Comparison of ENCODE assay signal across 21 cellular contexts in genomic region chr15:88810449-88810848, GRCh38. TPM values are rescaled to one million over a fixed set of nuclear protein-coding genes. Genes with fewer than 3 reads are reported as not detected.
DNase-seq lines count a peak whose midpoint lies in the region; ATAC-seq and TF ChIP-seq lines count a peak whose summit lies in the region.
"Had no signal": no experiment of that assay in that cellular context is flagged by ENCODE, and none has a peak within 500 bp of the region (broad histone marks: within the 10 kb centered on the region; RNA-seq: fewer than 3 reads in every experiment).

No MANE protein-coding gene starts in this region.

- no peak overlapping the region for H3K4me3 Mint-ChIP-seq in Caco-2 (ENCODE audit: unreplicated experiment)
- H3K4me3 Mint-ChIP-seq: nephron progenitor cell; stimulated activated memory B cell treated with anti-CD40 and anti-IgM and Interleukin-4, amounts not matched to agents 10 μg/mL and 1 μg/mL and 100 μg/mL, for 72 hours had no signal

- no peak for ATAC-seq in mucosa of descending colon
- ATAC-seq: K562; stimulated activated memory B cell treated with anti-CD40 and anti-IgM and Interleukin-4, amounts not matched to agents 10 μg/mL and 1 μg/mL and 100 μg/mL, for 72 hours had no signal

- CTCF ChIA-PET in Caco-2 (lab: Charles Lee), result no interaction called here

- no peaks in the 10 kb centered on the region for H3K36me3 Mint-ChIP-seq in Caco-2 (ENCODE audit: insufficient read depth, unreplicated experiment)
- H3K36me3 Mint-ChIP-seq: stimulated activated memory B cell treated with anti-CD40 and anti-IgM and Interleukin-4, amounts not matched to agents 10 μg/mL and 1 μg/mL and 100 μg/mL, for 72 hours had no signal

- no peaks in the 10 kb centered on the region for H3K9me3 Mint-ChIP-seq in Caco-2 (ENCODE audit: unreplicated experiment)
- H3K9me3 Mint-ChIP-seq: nephron progenitor cell; stimulated activated memory B cell treated with anti-CD40 and anti-IgM and Interleukin-4, amounts not matched to agents 10 μg/mL and 1 μg/mL and 100 μg/mL, for 72 hours had no signal

- no peaks in the 10 kb centered on the region for H3K27me3 Mint-ChIP-seq in Caco-2 (ENCODE audit: insufficient read depth, unreplicated experiment)

- TF ChIP-seq CTCF in mucosa of descending colon (IDR thresholded peaks at IDR 0.05), result no peak
- TF ChIP-seq CTCF in Caco-2 (IDR thresholded peaks at IDR 0.05; ENCODE audit: insufficient read depth in 1 of 2, low read depth in 1 of 2, low read length in 1 of 2, severe bottlenecking in 1 of 2, unreplicated experiment in 1 of 2), result no peak

- H3K4me3 ChIP-seq in mucosa of descending colon, result no peak overlapping the region
- no peak overlapping the region for H3K4me3 ChIP-seq in Caco-2 (ENCODE audit: low read depth, low read length)
- H3K4me3 ChIP-seq: K562, PC-9 had no signal

- BruUV-seq in Caco-2 (replicated peaks; lab: Mats Ljungman, UMichigan), result no TSS peak

- H3K4me1 Mint-ChIP-seq in Caco-2 (ENCODE audit: low read depth, unreplicated experiment), result no peaks in the 10 kb centered on the region

- POLR2A ChIA-PET in Caco-2 (lab: Charles Lee), result no interaction called here

- H3K9me3 ChIP-seq in mucosa of descending colon (no peaks in the 10 kb centered on the region), Caco-2 (no peaks in the 10 kb centered on the region)

- H3K36me3 ChIP-seq in mucosa of descending colon (ENCODE audit: low read depth) (no peaks in the 10 kb centered on the region), Caco-2 (ENCODE audit: control insufficient read depth, insufficient read depth, low read length) (no peaks in the 10 kb centered on the region)

- DNase-seq in EL, result peak; percentile 52
- DNase-seq in M059J (ENCODE audit: low read depth), result peak; percentile 46
- DNase-seq in fibroblast of peridontal ligament (ENCODE audit: extremely low read depth), result peak; percentile 23
- peak; percentile 20 for DNase-seq in renal cortical epithelial cell (ENCODE audit: low read depth)
- no peak for DNase-seq in mucosa of descending colon
- no peak for DNase-seq in Caco-2
- DNase-seq in DMS153 treated with DMSO at 0.1 percent for 48 hours (lab: John Stamatoyannopoulos, UW; ENCODE audit: unreplicated experiment), result no peak
- DNase-seq: activated CD4-positive, alpha-beta T cell treated with anti-CD3 and anti-CD28 coated beads for 48 hours; activated CD8-positive, alpha-beta memory T cell treated with anti-CD3 and anti-CD28 coated beads, Interleukin-2, amount 50 U/mL, for 4 hours; cortex of kidney; DMS79 treated with DMSO at 0.1 percent for 48 hours; glutamatergic neuron; NCI-H1092; NCI-H2107; NCI-H526 treated with DMSO at 0.1 percent for 48 hours; nephron progenitor cell; PC-9 had no signal

- intact Hi-C loops in mucosa of descending colon (cut with DNase I, micrococcal nuclease), result no loop called here
- intact Hi-C loops in Caco-2 (cut with micrococcal nuclease; ENCODE audit: unreplicated experiment), result no loop called here

- no peak overlapping the region for H3K27ac Mint-ChIP-seq in Caco-2 (ENCODE audit: unreplicated experiment)
- H3K27ac Mint-ChIP-seq: nephron progenitor cell; stimulated activated memory B cell treated with anti-CD40 and anti-IgM and Interleukin-4, amounts not matched to agents 10 μg/mL and 1 μg/mL and 100 μg/mL, for 72 hours had no signal

- H3K4me1 ChIP-seq in mucosa of descending colon (ENCODE audit: low read depth) (no peaks in the 10 kb centered on the region), Caco-2 (no peaks in the 10 kb centered on the region)

- no peaks in the 10 kb centered on the region; the same call in 1 of the 2 replicates for H3K27me3 ChIP-seq in Caco-2 (replicated peaks; ENCODE audit: control insufficient read depth, insufficient read depth, low read length)

RNA-seq across cellular contexts. Expression of gene ACAN, which starts 7.2 kb away (rescaled TPM):
- total RNA-seq in M059J (2014; rRNA removed; shearing (Covaris generic)), result not detected in 2 replicates
- under 0.01 TPM in 1 of 2 replicates, not detected in the other for total RNA-seq in renal cortical epithelial cell
- total RNA-seq in mucosa of descending colon, result 1 to 10 TPM in 1 of 3 donors, under 1 TPM in 2; 0.09 to 1.3 (median 0.23) TPM
- not detected in 2 replicates for total RNA-seq in Caco-2 (2022)
- total RNA-seq: endothelial cell of umbilical vein, K562, lung microvascular endothelial cell, PC-9 had no signal

Comparison
In these comparisons a context has a peak if more than half of its experiments do, and no peak if none do; other contexts are left out.
1. DNase-seq: peak in EL (single experiment), M059J (single experiment), fibroblast of peridontal ligament (single experiment) and renal cortical epithelial cell (single experiment); none in mucosa of descending colon (0 of 3), Caco-2 (0 of 2) and DMS153 treated with DMSO at 0.1 percent for 48 hours (single experiment).